ENCODE assay signal across 8 cellular contexts in the genomic region with DNA sequence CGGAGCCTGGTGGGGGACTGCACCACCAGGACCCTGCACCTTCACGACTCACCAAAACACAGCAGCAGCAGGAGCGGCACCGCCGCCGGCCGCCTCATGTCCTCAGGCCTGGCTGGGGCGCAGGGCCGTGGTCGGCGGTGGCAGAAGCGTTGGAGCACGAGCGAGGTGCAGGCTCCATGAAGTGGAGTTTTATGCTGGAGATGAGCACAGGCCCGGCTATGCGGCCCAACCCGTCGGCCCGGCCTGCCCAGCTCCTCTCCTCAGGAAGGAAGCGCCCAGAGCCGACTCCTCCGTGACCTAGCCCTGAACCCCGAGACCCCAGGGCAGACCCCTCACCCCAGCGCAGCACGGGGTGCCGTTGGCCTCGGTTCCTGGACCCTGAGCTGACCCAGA. TPM values are rescaled to one million over a fixed set of nuclear protein-coding genes. Genes with fewer than 3 reads are reported as not detected.
DNase-seq lines count a peak whose midpoint lies in the region; ATAC-seq, FAIRE-seq and TF ChIP-seq lines count a peak whose summit lies in the region.

A gene (minus strand): TSS at position 162 of the 393 bp plus-strand sequence. CDS start 64 bp downstream, at position 98.

- peak within 1 kb of the TSS; percentile 55 for H3K27ac ChIP-seq in HepG2 (ENCODE audit: extremely low read length, insufficient read depth, low read length)
- H3K27ac ChIP-seq in suprapubic skin: peak within 1 kb of the TSS; percentile 86

- H4K20me1 ChIP-seq in HepG2 (ENCODE audit: insufficient read depth, low read length): no peaks in the 10 kb centered on the region

- H3K9ac ChIP-seq in adipocyte (ENCODE audit: low read length): peak within 1 kb of the TSS; percentile 77
- peak within 1 kb of the TSS; percentile 67 for H3K9ac ChIP-seq in HepG2 (ENCODE audit: insufficient read depth, low read depth, low read length)

- TF ChIP-seq CTCF in HepG2 (CRISPR knock-in tag; IDR thresholded peaks at IDR 0.05) (no peak), suprapubic skin (IDR thresholded peaks at IDR 0.05) (no peak)

- peaks cover 5% of the 10 kb centered on the region for H3K4me1 Mint-ChIP-seq in activated CD4-positive, alpha-beta T cell treated with anti-CD3 and anti-CD28 coated beads, Interleukin-2, amount 10 ng/mL, durations not matched to agents 24 days and 14 days

- peak within 1 kb of the TSS; percentile 89 for H3K27ac Mint-ChIP-seq in activated CD4-positive, alpha-beta T cell treated with anti-CD3 and anti-CD28 coated beads, Interleukin-2, amount 10 ng/mL, durations not matched to agents 24 days and 14 days

- no peak within 1 kb of the TSS for H2AFZ ChIP-seq in HepG2 (ENCODE audit: low read length)

- peak within 1 kb of the TSS; percentile 86 for H3K4me3 Mint-ChIP-seq in activated CD4-positive, alpha-beta T cell treated with anti-CD3 and anti-CD28 coated beads, Interleukin-2, amount 10 ng/mL, durations not matched to agents 24 days and 14 days

- H3K36me3 Mint-ChIP-seq in activated CD4-positive, alpha-beta T cell treated with anti-CD3 and anti-CD28 coated beads, Interleukin-2, amount 10 ng/mL, durations not matched to agents 24 days and 14 days (ENCODE audit: low read depth): no peaks in the 10 kb centered on the region

- no TSS peak for BruUV-seq in HepG2 (replicated peaks; lab: Mats Ljungman, UMichigan)

- H3K4me1 ChIP-seq in adipocyte (ENCODE audit: control insufficient read depth, insufficient read depth, low read length) (peaks cover 5% of the 10 kb centered on the region), HepG2 (ENCODE audit: insufficient read depth, low read length) (peaks cover 27% of the 10 kb centered on the region), suprapubic skin (peaks cover 35% of the 10 kb centered on the region)

- DNase-seq in activated CD4-positive, alpha-beta T cell treated with anti-CD3 and anti-CD28 coated beads, Interleukin-2, amount 10 ng/mL, durations not matched to agents 24 days and 14 days: no peak
- DNase-seq in activated CD4-positive, alpha-beta T cell treated with anti-CD3 and anti-CD28 coated beads for 1 hour: no peak
- DNase-seq in adipocyte (ENCODE audit: low read depth) (no peak), HepG2 (ENCODE audit: low spot score) (no peak), suprapubic skin (ENCODE audit: low spot score in 2 of 2) (peak in 1 of 2 donors; percentile 74), OCI-M2 (lab: John Stamatoyannopoulos, UW; ENCODE audit: unreplicated experiment) (no peak)
- no peak for DNase-seq in stimulated activated naive CD4-positive, alpha-beta T cell treated with Interleukin-2 at 50 U/mL for 16 hours (lab: John Stamatoyannopoulos, UW)

- POLR2A ChIA-PET in HepG2 (lab: Yijun Ruan, JAX): interaction anchor here (1.3 kb wide), 1 partner anchor 31 kb away, joined by 6 read pairs; no protein-coding TSS in a partner anchor

- H3K4me3 ChIP-seq in adipocyte (ENCODE audit: low read length): peak within 1 kb of the TSS; percentile 76
- peak within 1 kb of the TSS; percentile 68 to 80 (median 72) for H3K4me3 ChIP-seq in HepG2 (replicated peaks in 1 of 3; ENCODE audit: insufficient read depth in 1 of 3, low read depth in 2 of 3, low read length in 3 of 3)
- H3K4me3 ChIP-seq in suprapubic skin: peak within 1 kb of the TSS; percentile 74

- H3K9me3 Mint-ChIP-seq in activated CD4-positive, alpha-beta T cell treated with anti-CD3 and anti-CD28 coated beads, Interleukin-2, amount 10 ng/mL, durations not matched to agents 24 days and 14 days: no peaks in the 10 kb centered on the region

- FAIRE-seq in HepG2 (lab: Jason Lieb, UNC): no peak

- peaks cover 5% of the 10 kb centered on the region for H3K27me3 Mint-ChIP-seq in activated CD4-positive, alpha-beta T cell treated with anti-CD3 and anti-CD28 coated beads, Interleukin-2, amount 10 ng/mL, durations not matched to agents 24 days and 14 days

- WGBS in HepG2 (ENCODE audit: low lambda C conversion rate): 64% methylated on average over 15 of the region's 27 CpGs
- 62% methylated on average over 14 of the region's 27 CpGs for WGBS in suprapubic skin

- CTCF ChIA-PET in HepG2 (lab: Yijun Ruan, JAX; ENCODE audit: low intra/inter-chr PET ratio, low total read pairs): no interaction called here

- ATAC-seq in HepG2: no peak
- no peak for ATAC-seq in GM21423 (IDR thresholded peaks at IDR 0.05; ENCODE audit: unreplicated experiment)

- H3K9me3 ChIP-seq in adipocyte (ENCODE audit: control insufficient read depth, low read length) (no peaks in the 10 kb centered on the region), HepG2 (ENCODE audit: low read length) (no peaks in the 10 kb centered on the region), suprapubic skin (no peaks in the 10 kb centered on the region)

- TF ChIP-seq POLR2A in HepG2 (IDR thresholded peaks at IDR 0.05; ENCODE audit: insufficient read depth in 1 of 2, low read depth in 2 of 2, low read length in 2 of 2) (no peak), suprapubic skin (IDR thresholded peaks at IDR 0.05) (no peak)

- no peaks in the 10 kb centered on the region for H3K79me2 ChIP-seq in HepG2 (ENCODE audit: insufficient read depth, low read length)

- H3K27me3 ChIP-seq in adipocyte (replicated peaks; ENCODE audit: control insufficient read depth, insufficient read depth, low read length) (no peaks in the 10 kb centered on the region), HepG2 (ENCODE audit: control insufficient read depth in 1 of 2, insufficient read depth in 2 of 2, low read length in 2 of 2) (peaks cover 3 to 12% of the 10 kb centered on the region in 2 experiments; a peak in 3 of 5 replicates), suprapubic skin (peaks cover 8% of the 10 kb centered on the region)

- no peaks in the 10 kb centered on the region for H3K36me3 ChIP-seq in adipocyte (ENCODE audit: control insufficient read depth, insufficient read depth, low read length, severe bottlenecking)
- H3K36me3 ChIP-seq in HepG2 (replicated peaks in 1 of 2; ENCODE audit: control insufficient read depth in 1 of 2, insufficient read depth in 2 of 2, low read length in 2 of 2): no peaks in the 10 kb centered on the region
- H3K36me3 ChIP-seq in suprapubic skin: no peaks in the 10 kb centered on the region

- no peak for TF ChIP-seq RAD21 in HepG2 (CRISPR knock-in tag; IDR thresholded peaks at IDR 0.05)

- TF ChIP-seq EP300 in HepG2 (IDR thresholded peaks at IDR 0.05; ENCODE audit: low read depth in 2 of 2, low read length in 2 of 2): no peak
- TF ChIP-seq EP300 in HepG2 (CRISPR knock-in tag; IDR thresholded peaks at IDR 0.05; ENCODE audit: borderline replicate concordance): no peak
- no peak for TF ChIP-seq EP300 in suprapubic skin (IDR thresholded peaks at IDR 0.05)

- H3K4me2 ChIP-seq in HepG2 (ENCODE audit: low read depth, low read length): peak within 1 kb of the TSS; percentile 73

- in situ Hi-C loops in HepG2 (cut with HindIII; ENCODE audit: extremely low pct_ligation_motif_present, low pct_unique_long_range_greater_than_20kb): no loop called here

- intact Hi-C loops in activated CD4-positive, alpha-beta T cell treated with anti-CD3 and anti-CD28 coated beads, Interleukin-2, amount 10 ng/mL, durations not matched to agents 24 days and 14 days (cut with micrococcal nuclease): loop anchor here (2.0 kb wide), 1 partner anchor 37 kb away; a partner anchor contains a TSS
- intact Hi-C loops in HepG2 (cut with micrococcal nuclease; ENCODE audit: unreplicated experiment): no loop called here

TF ChIP-seq in HepG2, 621 proteins besides CTCF, POLR2A, EP300 and RAD21 (continues in another document):
- TF ChIP-seq HIVEP1 (CRISPR knock-in tag; IDR thresholded peaks at IDR 0.05) (no peak), ZNF564 (CRISPR knock-in tag; IDR thresholded peaks at IDR 0.05) (no peak), GABPB1 (CRISPR knock-in tag; IDR thresholded peaks at IDR 0.05) (0 out of 2 replicates have a peak, but pooled peaks have one; percentile 18), ZBTB7B (CRISPR knock-in tag; IDR thresholded peaks at IDR 0.05) (no peak)
- TF ChIP-seq, protein P1, sequence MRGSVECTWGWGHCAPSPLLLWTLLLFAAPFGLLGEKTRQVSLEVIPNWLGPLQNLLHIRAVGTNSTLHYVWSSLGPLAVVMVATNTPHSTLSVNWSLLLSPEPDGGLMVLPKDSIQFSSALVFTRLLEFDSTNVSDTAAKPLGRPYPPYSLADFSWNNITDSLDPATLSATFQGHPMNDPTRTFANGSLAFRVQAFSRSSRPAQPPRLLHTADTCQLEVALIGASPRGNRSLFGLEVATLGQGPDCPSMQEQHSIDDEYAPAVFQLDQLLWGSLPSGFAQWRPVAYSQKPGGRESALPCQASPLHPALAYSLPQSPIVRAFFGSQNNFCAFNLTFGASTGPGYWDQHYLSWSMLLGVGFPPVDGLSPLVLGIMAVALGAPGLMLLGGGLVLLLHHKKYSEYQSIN (CRISPR knock-in tag; IDR thresholded peaks at IDR 0.05; ENCODE audit: borderline replicate concordance): no peak

RNA-seq across cellular contexts. Expression of the gene that starts here (rescaled TPM):
- 1.8 and 2.0 TPM in 2 replicates for total RNA-seq in activated CD4-positive, alpha-beta T cell treated with anti-CD3 and anti-CD28 coated beads, Interleukin-2, amount 10 ng/mL, durations not matched to agents 24 days and 14 days
- 0.20 TPM in 1 of 2 replicates, not detected in the other for total RNA-seq in HepG2 (2016; rRNA removed; fragmentation: Illumina TruSeq; extraction: Trizol)
- 0.30 TPM in 1 of 2 replicates, not detected in the other for total RNA-seq in HepG2 (2016; cell fraction: cytosol; rRNA removed; fragmentation: Illumina TruSeq; extraction: Trizol; ENCODE audit: low read depth)
- total RNA-seq in HepG2 (2016; cell fraction: insoluble cytoplasmic fraction; rRNA removed; fragmentation: Illumina TruSeq; extraction: Trizol): 0.35 TPM in 1 of 2 replicates, not detected in the other
- 0.12 and 0.41 TPM in 2 replicates for total RNA-seq in HepG2 (2016; cell fraction: membrane; rRNA removed; fragmentation: Illumina TruSeq; extraction: Trizol)
- total RNA-seq in HepG2 (2016; cell fraction: nucleus; rRNA removed; fragmentation: Illumina TruSeq; extraction: Trizol): 0.19 and 0.34 TPM in 2 replicates
- 0.73 and 1.2 TPM in 2 replicates for polyA plus RNA-seq in HepG2 (2011; rRNA removed)
- polyA plus RNA-seq in HepG2 (2011; cell fraction: cytosol; rRNA removed): 0.59 and 1.3 TPM in 2 replicates
- polyA plus RNA-seq in HepG2 (2011; cell fraction: nucleus; rRNA removed): 2.0 and 2.8 TPM in 2 replicates
- polyA plus RNA-seq in HepG2 (2012): 0.43 and 1.1 TPM in 2 replicates
- 0.08 and 0.16 TPM in 2 replicates for polyA plus RNA-seq in HepG2 (2016; cell fraction: cytosol; fragmentation: Illumina TruSeq; extraction: Trizol; ENCODE audit: low read depth)
- not detected in 2 replicates for polyA plus RNA-seq in HepG2 (2016; cell fraction: insoluble cytoplasmic fraction; fragmentation: Illumina TruSeq; extraction: Trizol; ENCODE audit: low read depth)
- polyA plus RNA-seq in HepG2 (2016; cell fraction: membrane; fragmentation: Illumina TruSeq; extraction: Trizol; ENCODE audit: low read depth): 0.21 TPM in 1 of 2 replicates, not detected in the other
- 0.53 TPM in 1 of 2 replicates, not detected in the other for polyA plus RNA-seq in HepG2 (2016; cell fraction: nucleus; fragmentation: Illumina TruSeq; extraction: Trizol; ENCODE audit: insufficient read depth, low read depth)
- 1.0 and 1.7 TPM in 2 replicates for polyA minus RNA-seq in HepG2 (2011; rRNA and poly(A)+ RNA removed; ENCODE audit: low replicate concordance)
- polyA minus RNA-seq in HepG2 (2011; cell fraction: cytosol; rRNA and poly(A)+ RNA removed): not detected in 2 replicates
- polyA minus RNA-seq in HepG2 (2011; cell fraction: nucleus; rRNA and poly(A)+ RNA removed): 1.3 and 1.6 TPM in 2 replicates
- 1 to 10 TPM; 1.6 to 9.5 (median 5.6) TPM for total RNA-seq in suprapubic skin
